Comparison of ENCODE assay signal across 8 cellular contexts in the genomic region with DNA sequence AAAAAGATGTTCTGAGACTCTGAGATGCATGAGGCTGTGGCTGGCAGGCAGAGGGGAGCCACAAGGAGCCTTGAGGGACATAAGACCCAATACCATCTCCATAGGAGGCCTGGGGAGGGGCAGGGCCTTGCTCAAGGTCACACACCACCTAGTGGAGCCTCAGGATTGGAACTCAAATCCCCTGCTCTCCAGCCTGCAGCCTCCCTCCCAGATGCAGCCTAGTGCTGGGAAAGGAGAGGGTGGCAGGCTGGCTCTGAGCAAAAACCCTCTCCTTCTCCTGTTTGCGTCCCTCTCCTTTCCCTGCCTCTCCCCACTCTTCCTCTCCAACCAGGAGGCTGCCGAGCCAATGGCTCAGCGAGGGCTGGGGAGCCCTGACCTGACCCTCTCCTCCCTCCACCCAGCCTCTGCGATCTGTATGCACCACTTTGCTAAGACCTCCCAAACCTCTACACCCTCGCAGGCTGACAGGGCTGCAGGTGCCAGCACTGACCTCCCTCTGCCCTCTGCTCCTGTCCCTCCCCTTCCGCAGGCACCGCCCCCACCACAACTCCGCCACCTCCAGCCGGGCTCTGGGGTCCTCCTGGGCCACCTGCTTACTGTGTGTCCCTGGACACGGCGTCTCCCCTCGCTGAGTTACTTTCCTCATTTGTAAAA. TPM values are rescaled to one million over a fixed set of nuclear protein-coding genes. Genes with fewer than 3 reads are reported as not detected.
DNase-seq lines count a peak whose midpoint lies in the region; ATAC-seq and TF ChIP-seq lines count a peak whose summit lies in the region.

No MANE protein-coding gene starts in this region.

- WGBS in esophagus squamous epithelium, 2 donors = 13 to 53% methylated on average over 3 to 11 of the region's 12 CpGs

- H3K36me3 ChIP-seq in SK-N-MC (ENCODE audit: insufficient read depth, low read length) (no peaks in the 10 kb centered on the region), esophagus squamous epithelium (no peaks in the 10 kb centered on the region)

- H3K4me3 Mint-ChIP-seq in activated CD4-positive, alpha-beta T cell treated with anti-CD3 and anti-CD28 coated beads for 36 hours = peak overlapping the region; percentile 57

- H3K9me3 ChIP-seq in SK-N-MC (ENCODE audit: low read depth, low read length) (no peaks in the 10 kb centered on the region), esophagus squamous epithelium (no peaks in the 10 kb centered on the region)

- no peak for TF ChIP-seq POLR2A in esophagus squamous epithelium (IDR thresholded peaks at IDR 0.05)

- H3K27ac ChIP-seq in SK-N-MC (no peak overlapping the region), esophagus squamous epithelium (no peak overlapping the region)

- H3K4me1 Mint-ChIP-seq in activated CD4-positive, alpha-beta T cell treated with anti-CD3 and anti-CD28 coated beads for 36 hours = peaks cover 8% of the 10 kb centered on the region

- CTCF ChIA-PET in activated CD4-positive, alpha-beta T cell treated with anti-CD3 and anti-CD28 coated beads for 36 hours (lab: Charles Lee) = interaction anchor here (0.7 kb wide), 1 partner anchor 281 kb away, joined by 3 read pairs; no protein-coding TSS in a partner anchor

- H3K4me1 ChIP-seq in esophagus squamous epithelium = peaks cover 5 to 16% (median 8%) of the 10 kb centered on the region in 3 donors

- no peak overlapping the region for H3K9ac ChIP-seq in SK-N-MC (ENCODE audit: insufficient read length)

- peak; percentile 32 for DNase-seq in activated CD4-positive, alpha-beta T cell treated with anti-CD3 and anti-CD28 coated beads for 36 hours
- DNase-seq in activated CD4-positive, alpha-beta T cell treated with anti-CD3 and anti-CD28 coated beads, Interleukin-2, amount 50 U/mL, for 1 hour = no peak
- DNase-seq in SK-N-MC (ENCODE audit: low read depth, low spot score) = no peak
- DNase-seq in esophagus squamous epithelium (lab: John Stamatoyannopoulos, UW) = no peak
- peak; percentile 59 for DNase-seq in posterior vena cava (ENCODE audit: low spot score)
- no peak for DNase-seq in G401 (ENCODE audit: low spot score)
- no peak for DNase-seq in Ammon's horn (ENCODE audit: low spot score)

- ATAC-seq in activated CD4-positive, alpha-beta T cell treated with anti-CD3 and anti-CD28 coated beads for 36 hours = peak; percentile 57
- ATAC-seq in HG02852 (IDR thresholded peaks at IDR 0.05; ENCODE audit: unreplicated experiment) = no peak

- POLR2A ChIA-PET in activated CD4-positive, alpha-beta T cell treated with anti-CD3 and anti-CD28 coated beads for 36 hours (lab: Charles Lee) = no interaction called here

- no peak for TF ChIP-seq CTCF in esophagus squamous epithelium (IDR thresholded peaks at IDR 0.05)

- H3K4me3 ChIP-seq in SK-N-MC (peak overlapping the region; percentile 74), esophagus squamous epithelium (peak overlapping the region in 3 of 4 donors; percentile 34 to 62 (median 48))

- peaks cover 0 to 72% (median 12%) of the 10 kb centered on the region in 4 donors for H3K27me3 ChIP-seq in esophagus squamous epithelium

- in situ Hi-C loops in G401 (cut with HindIII; ENCODE audit: low sequenced_read_pairs) = no loop called here

- H3K27ac Mint-ChIP-seq in activated CD4-positive, alpha-beta T cell treated with anti-CD3 and anti-CD28 coated beads for 36 hours = no peak overlapping the region

- no peaks in the 10 kb centered on the region for H3K36me3 Mint-ChIP-seq in activated CD4-positive, alpha-beta T cell treated with anti-CD3 and anti-CD28 coated beads for 36 hours (ENCODE audit: low read depth)

- H3K27me3 Mint-ChIP-seq in activated CD4-positive, alpha-beta T cell treated with anti-CD3 and anti-CD28 coated beads for 36 hours = peaks cover 24% of the 10 kb centered on the region

- intact Hi-C loops in activated CD4-positive, alpha-beta T cell treated with anti-CD3 and anti-CD28 coated beads for 36 hours (cut with DNase I, micrococcal nuclease) = no loop called here
- intact Hi-C loops in esophagus squamous epithelium (cut with DNase I) (no loop called here), posterior vena cava (cut with DNase I) (no loop called here)

- H3K9me3 Mint-ChIP-seq in activated CD4-positive, alpha-beta T cell treated with anti-CD3 and anti-CD28 coated beads for 36 hours (ENCODE audit: low read depth) = no peaks in the 10 kb centered on the region

RNA-seq across cellular contexts. Expression of a gene that starts 14.7 kb away (rescaled TPM):
- not detected for total RNA-seq in activated CD4-positive, alpha-beta T cell treated with anti-CD3 and anti-CD28 coated beads for 36 hours
- total RNA-seq in esophagus squamous epithelium (not detected), posterior vena cava (not detected)
- total RNA-seq in G401 (2014; rRNA removed; shearing (Covaris generic)) = not detected in 2 replicates

Comparison
In these comparisons a context has a peak if more than half of its experiments do, and no peak if none do; other contexts are left out.
1. DNase-seq: peak in activated CD4-positive, alpha-beta T cell treated with anti-CD3 and anti-CD28 coated beads for 36 hours (single experiment) and posterior vena cava (single experiment); none in activated CD4-positive, alpha-beta T cell treated with anti-CD3 and anti-CD28 coated beads, Interleukin-2, amount 50 U/mL, for 1 hour (single experiment), SK-N-MC (single experiment), esophagus squamous epithelium (single experiment), G401 (single experiment) and Ammon's horn (single experiment).